ENCODE assay signal across 1 cellular context in the genomic region with DNA sequence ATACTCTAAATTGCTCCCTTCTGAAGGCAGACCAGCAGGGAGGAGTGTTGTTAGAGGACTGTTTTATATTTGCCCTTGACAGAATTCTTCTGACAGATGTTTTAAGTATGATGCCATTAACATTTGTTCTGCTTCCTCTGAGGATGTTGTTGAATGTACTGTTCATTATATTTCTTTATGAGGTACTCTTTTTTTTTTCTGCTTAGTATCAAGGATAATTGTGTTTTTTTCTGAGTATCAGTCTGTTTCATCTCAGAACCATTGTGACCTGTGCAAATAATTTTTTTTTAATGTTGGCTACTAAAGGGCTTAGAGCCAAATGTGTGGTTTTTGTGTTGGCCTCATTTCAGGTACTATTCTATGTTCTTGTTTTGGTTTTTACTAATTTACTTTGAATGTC.
TF ChIP-seq lines count a peak whose summit lies in the region.

No MANE protein-coding gene starts in this region.

TF ChIP-seq in HEK293, 187 proteins besides CTCF, POLR2A, EP300 and RAD21:
- TF ChIP-seq, protein P1, sequence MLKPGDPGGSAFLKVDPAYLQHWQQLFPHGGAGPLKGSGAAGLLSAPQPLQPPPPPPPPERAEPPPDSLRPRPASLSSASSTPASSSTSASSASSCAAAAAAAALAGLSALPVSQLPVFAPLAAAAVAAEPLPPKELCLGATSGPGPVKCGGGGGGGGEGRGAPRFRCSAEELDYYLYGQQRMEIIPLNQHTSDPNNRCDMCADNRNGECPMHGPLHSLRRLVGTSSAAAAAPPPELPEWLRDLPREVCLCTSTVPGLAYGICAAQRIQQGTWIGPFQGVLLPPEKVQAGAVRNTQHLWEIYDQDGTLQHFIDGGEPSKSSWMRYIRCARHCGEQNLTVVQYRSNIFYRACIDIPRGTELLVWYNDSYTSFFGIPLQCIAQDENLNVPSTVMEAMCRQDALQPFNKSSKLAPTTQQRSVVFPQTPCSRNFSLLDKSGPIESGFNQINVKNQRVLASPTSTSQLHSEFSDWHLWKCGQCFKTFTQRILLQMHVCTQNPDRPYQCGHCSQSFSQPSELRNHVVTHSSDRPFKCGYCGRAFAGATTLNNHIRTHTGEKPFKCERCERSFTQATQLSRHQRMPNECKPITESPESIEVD (tag by site-specific recombination; IDR thresholded peaks at IDR 0.05): peak; percentile 16; the same call in 1 of the 2 replicates
- TF ChIP-seq ZNF155 (tag by site-specific recombination; IDR thresholded peaks at IDR 0.05): no peak
- no peak for TF ChIP-seq ZNF529 (tag by site-specific recombination; IDR thresholded peaks at IDR 0.05; ENCODE audit: insufficient replicate concordance)
- TF ChIP-seq SP3 (tag by site-specific recombination; IDR thresholded peaks at IDR 0.05): no peak
